27 cellular contexts compared by ENCODE assay signal in genomic region chr5:64108674-64109073, GRCh38. TPM values are rescaled to one million over a fixed set of nuclear protein-coding genes. Genes with fewer than 3 reads are reported as not detected.
"Had no signal": no experiment of that assay in that cellular context is flagged by ENCODE, and none has a peak within 500 bp of the region (broad histone marks: within the 10 kb centered on the region; RNA-seq: fewer than 3 reads in every experiment).

No MANE protein-coding gene starts in this region.

- ATAC-seq: natural killer cell; psoas muscle; right lobe of liver; stimulated activated naive B cell treated with anti-CD40 and anti-IgM and Interleukin-4, amounts not matched to agents 10 μg/mL and 1 μg/mL and 100 μg/mL, for 72 hours; stimulated activated naive CD8-positive, alpha-beta T cell treated with anti-CD3 and anti-CD28 coated beads, Interleukin-15, Interleukin-2, amounts not matched to agents 100 U/mL and 50 U/mL, for 24 hours had no signal

- H2AFZ ChIP-seq: neural progenitor cell, parathyroid adenoma had no signal

- H3K27me3 ChIP-seq: neural progenitor cell, neutrophil, right atrium auricular region, right lobe of liver, stomach, testis, thyroid gland, transverse colon, upper lobe of left lung, vagina had no signal

- H3K9me3 ChIP-seq: neutrophil, right lobe of liver, testis, thyroid gland, upper lobe of left lung had no signal

- H3K4me2 ChIP-seq: neural progenitor cell, smooth muscle cell had no signal

- H3K36me3 ChIP-seq: left ventricle myocardium inferior, neural progenitor cell, neutrophil, right atrium auricular region, right lobe of liver, stomach, thyroid gland, transverse colon, upper lobe of left lung, vagina had no signal

- DNase-seq: islet precursor cell; left ventricle myocardium inferior; mesendoderm; naive B cell; natural killer cell; nephron progenitor cell; occipital lobe; psoas muscle; right lobe of liver; stimulated activated CD4-positive, alpha-beta T cell treated with anti-CD3 and anti-CD28 coated beads, Interleukin-15, amount 100 ng/mL, for 24 hours; stimulated activated CD4-positive, alpha-beta T cell treated with anti-CD3 and anti-CD28 coated beads, Interleukin-2, amount 100 ng/mL, for 24 hours; stimulated activated CD4-positive, alpha-beta T cell treated with anti-CD3 and anti-CD28 coated beads, Interleukin-4, amount 100 ng/mL, for 1 hour; stimulated activated naive B cell treated with anti-CD40 and anti-IgM and Interleukin-4, amounts not matched to agents 10 μg/mL and 1 μg/mL and 100 μg/mL, for 72 hours; stimulated activated naive CD8-positive, alpha-beta T cell treated with anti-CD3 and anti-CD28 coated beads, Interleukin-15, Interleukin-2, amounts not matched to agents 100 U/mL and 50 U/mL, for 24 hours; stomach; testis; thyroid gland; transverse colon; upper lobe of left lung had no signal

- H3K27ac ChIP-seq: left ventricle myocardium inferior, neural progenitor cell, neutrophil, parathyroid adenoma, psoas muscle, right atrium auricular region, right lobe of liver, stomach, testis, thyroid gland, transverse colon, upper lobe of left lung, vagina had no signal

- H3K4me1 ChIP-seq: left ventricle myocardium inferior, neural progenitor cell, parathyroid adenoma, psoas muscle, right atrium auricular region, right lobe of liver, stomach, testis, thyroid gland, transverse colon, upper lobe of left lung, vagina had no signal

- H3K4me3 ChIP-seq: left ventricle myocardium inferior, lung, neural progenitor cell, psoas muscle, right atrium auricular region, right lobe of liver, smooth muscle cell, stomach, testis, thyroid gland, transverse colon, upper lobe of left lung, vagina had no signal

- H3K79me2 ChIP-seq: parathyroid adenoma had no signal

- H3K9ac ChIP-seq: neural progenitor cell, parathyroid adenoma had no signal

RNA-seq across cellular contexts. Expression of gene RNF180, which starts 57.0 kb away (rescaled TPM):
- total RNA-seq: mononuclear cell, natural killer cell had no signal
